Comparison of ENCODE assay signal across 15 cellular contexts in the genomic region with DNA sequence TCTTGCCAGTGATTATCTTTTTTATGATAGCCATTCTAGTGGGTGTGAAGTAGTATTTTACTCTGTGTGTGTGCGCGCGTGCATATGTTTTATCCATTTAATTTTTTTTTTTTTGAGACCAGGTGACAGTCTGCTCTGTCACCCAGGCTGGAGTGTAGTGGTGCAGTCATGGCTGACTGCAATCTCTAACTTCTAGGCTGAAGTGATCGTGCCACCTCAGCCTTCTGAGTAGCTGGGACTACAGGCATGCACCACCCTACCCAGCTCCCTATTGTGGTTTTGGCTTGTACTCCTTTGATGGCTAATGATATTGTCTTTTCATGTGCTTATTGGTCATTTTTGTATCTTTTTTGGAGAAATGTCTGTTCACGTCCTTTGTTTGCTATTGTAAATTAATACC.
"Had no signal": no experiment of that assay in that cellular context is flagged by ENCODE, and none has a peak within 500 bp of the region (broad histone marks: within the 10 kb centered on the region; RNA-seq: fewer than 3 reads in every experiment).

No MANE protein-coding gene starts in this region.

- H3K27ac Mint-ChIP-seq: activated T-helper 17 cell treated with anti-CD3 and anti-CD28 coated beads, Interleukin-2, amount 50 U/mL, for 72 hours; type B pancreatic cell had no signal

- ATAC-seq: activated T-helper 17 cell treated with anti-CD3 and anti-CD28 coated beads, Interleukin-2, amount 50 U/mL, for 72 hours; left lung; naive thymus-derived CD8-positive, alpha-beta T cell had no signal

- H3K4me3 Mint-ChIP-seq: activated T-helper 17 cell treated with anti-CD3 and anti-CD28 coated beads, Interleukin-2, amount 50 U/mL, for 72 hours; naive thymus-derived CD8-positive, alpha-beta T cell; type B pancreatic cell had no signal

- H3K27me3 Mint-ChIP-seq: activated T-helper 17 cell treated with anti-CD3 and anti-CD28 coated beads, Interleukin-2, amount 50 U/mL, for 72 hours; naive thymus-derived CD8-positive, alpha-beta T cell; type B pancreatic cell had no signal

- DNase-seq: activated CD4-positive, CD25-positive, alpha-beta regulatory T cell treated with anti-CD3 and anti-CD28 coated beads, Interleukin-2, amount 50 U/mL, for 72 hours; activated naive CD4-positive, alpha-beta T cell treated with Interleukin-2 at 50 U/mL for 16 hours; adrenal gland; head of caudate nucleus; left lung; mesenchymal stem cell; naive thymus-derived CD8-positive, alpha-beta T cell; posterior cingulate gyrus; small intestine; stimulated activated CD4-positive, alpha-beta T cell treated with anti-CD3 and anti-CD28 coated beads, Interleukin-4, amount 100 ng/mL, for 4 hours; stimulated activated CD8-positive, alpha-beta memory T cell treated with anti-CD3 and anti-CD28 coated beads, Interleukin-4, amount 100 ng/mL, for 48 hours; stimulated activated naive CD4-positive, alpha-beta T cell treated with Interleukin-2 at 50 U/mL for 16 hours; T1000 had no signal

- H3K9me3 Mint-ChIP-seq: activated T-helper 17 cell treated with anti-CD3 and anti-CD28 coated beads, Interleukin-2, amount 50 U/mL, for 72 hours; naive thymus-derived CD8-positive, alpha-beta T cell; type B pancreatic cell had no signal
